ENCODE assay signal across 19 cellular contexts in genomic region chr14:72736791-72737559, GRCh38.
A peak's percentile ranks its signal among the peaks of the same experiment; 100 is the strongest.
DNase-seq lines count a peak whose midpoint lies in the region; ATAC-seq and TF ChIP-seq lines count a peak whose summit lies in the region.
"Had no signal": no experiment of that assay in that cellular context is flagged by ENCODE, and none has a peak within 500 bp of the region (broad histone marks: within the 10 kb centered on the region; RNA-seq: fewer than 3 reads in every experiment).

No MANE protein-coding gene starts in this region.

- H3K4me1 ChIP-seq in sigmoid colon = no peaks in the 10 kb centered on the region
- H3K4me1 ChIP-seq: HAP-1, right lobe of liver had no signal

- no peak for TF ChIP-seq CTCF in glutamatergic neuron (IDR thresholded peaks at IDR 0.05; ENCODE audit: partially characterized antibody, unreplicated experiment)
- TF ChIP-seq CTCF in sigmoid colon (IDR thresholded peaks at IDR 0.05) = no peak

- peaks cover 5% of the 10 kb centered on the region for H3K9me3 Mint-ChIP-seq in glutamatergic neuron (ENCODE audit: unreplicated experiment)
- no peaks in the 10 kb centered on the region for H3K9me3 Mint-ChIP-seq in activated T-helper 17 cell treated with anti-CD3 and anti-CD28 coated beads, Interleukin-2, amount 50 U/mL, for 72 hours
- H3K9me3 Mint-ChIP-seq: activated CD4-positive, alpha-beta memory T cell treated with anti-CD3 and anti-CD28 coated beads for 36 hours; activated T-helper 1 cell treated with anti-CD3 and anti-CD28 coated beads, Interleukin-12 subunit alpha, Interleukin-12 subunit beta, Interleukin-2, Interleukin-4 antibody, amounts not matched to agents 30 ng/mL and 10 ng/mL and 1 ng/mL, durations not matched to agents 14 hours and 24 hours and 36 hours had no signal

- H3K27me3 ChIP-seq in sigmoid colon = no peaks in the 10 kb centered on the region
- H3K27me3 ChIP-seq: right lobe of liver had no signal

- ATAC-seq in activated T-helper 17 cell treated with anti-CD3 and anti-CD28 coated beads, Interleukin-2, amount 50 U/mL, for 72 hours (replicated peaks) = no peak

- H3K27ac ChIP-seq in SK-N-MC = no peak overlapping the region
- no peak overlapping the region for H3K27ac ChIP-seq in sigmoid colon
- H3K27ac ChIP-seq: neutrophil, right lobe of liver, VCaP had no signal

- 84 to 86% methylated on average over 14 of the region's 14 CpGs for WGBS in sigmoid colon, 2 donors

- intact Hi-C loops in sigmoid colon (cut with DNase I) = no loop called here

- no peak overlapping the region for H3K9ac ChIP-seq in SK-N-MC (ENCODE audit: insufficient read length)

- H3K27ac Mint-ChIP-seq in glutamatergic neuron (ENCODE audit: unreplicated experiment) = no peak overlapping the region
- no peak overlapping the region for H3K27ac Mint-ChIP-seq in activated T-helper 17 cell treated with anti-CD3 and anti-CD28 coated beads, Interleukin-2, amount 50 U/mL, for 72 hours
- H3K27ac Mint-ChIP-seq: activated CD4-positive, alpha-beta memory T cell treated with anti-CD3 and anti-CD28 coated beads for 36 hours; activated T-helper 1 cell treated with anti-CD3 and anti-CD28 coated beads, Interleukin-12 subunit alpha, Interleukin-12 subunit beta, Interleukin-2, Interleukin-4 antibody, amounts not matched to agents 30 ng/mL and 10 ng/mL and 1 ng/mL, durations not matched to agents 14 hours and 24 hours and 36 hours had no signal

- H3K36me3 Mint-ChIP-seq in glutamatergic neuron (ENCODE audit: unreplicated experiment) = peaks cover 12% of the 10 kb centered on the region
- no peaks in the 10 kb centered on the region for H3K36me3 Mint-ChIP-seq in activated T-helper 17 cell treated with anti-CD3 and anti-CD28 coated beads, Interleukin-2, amount 50 U/mL, for 72 hours (ENCODE audit: low read depth)
- H3K36me3 Mint-ChIP-seq: activated CD4-positive, alpha-beta memory T cell treated with anti-CD3 and anti-CD28 coated beads for 36 hours had no signal

- peak overlapping the region; percentile 45 for H3K4me3 Mint-ChIP-seq in glutamatergic neuron (ENCODE audit: unreplicated experiment)
- H3K4me3 Mint-ChIP-seq in activated T-helper 17 cell treated with anti-CD3 and anti-CD28 coated beads, Interleukin-2, amount 50 U/mL, for 72 hours = no peak overlapping the region
- H3K4me3 Mint-ChIP-seq: activated CD4-positive, alpha-beta memory T cell treated with anti-CD3 and anti-CD28 coated beads for 36 hours; activated T-helper 1 cell treated with anti-CD3 and anti-CD28 coated beads, Interleukin-12 subunit alpha, Interleukin-12 subunit beta, Interleukin-2, Interleukin-4 antibody, amounts not matched to agents 30 ng/mL and 10 ng/mL and 1 ng/mL, durations not matched to agents 14 hours and 24 hours and 36 hours had no signal

- H3K27me3 Mint-ChIP-seq in glutamatergic neuron (ENCODE audit: unreplicated experiment) = peaks cover 3% of the 10 kb centered on the region
- peaks cover 4% of the 10 kb centered on the region for H3K27me3 Mint-ChIP-seq in activated T-helper 17 cell treated with anti-CD3 and anti-CD28 coated beads, Interleukin-2, amount 50 U/mL, for 72 hours
- H3K27me3 Mint-ChIP-seq: activated CD4-positive, alpha-beta memory T cell treated with anti-CD3 and anti-CD28 coated beads for 36 hours had no signal

- H3K9me3 ChIP-seq in SK-N-MC (ENCODE audit: low read depth, low read length) (no peaks in the 10 kb centered on the region), sigmoid colon (no peaks in the 10 kb centered on the region)
- H3K9me3 ChIP-seq: HAP-1, neutrophil, right lobe of liver had no signal

- TF ChIP-seq EP300 in sigmoid colon (IDR thresholded peaks at IDR 0.05) = no peak

- H3K4me3 ChIP-seq in SK-N-MC (peak overlapping the region; percentile 44), sigmoid colon (no peak overlapping the region)
- H3K4me3 ChIP-seq: HAP-1, right lobe of liver had no signal

- no peaks in the 10 kb centered on the region for H3K36me3 ChIP-seq in SK-N-MC (ENCODE audit: insufficient read depth, low read length)
- no peaks in the 10 kb centered on the region for H3K36me3 ChIP-seq in sigmoid colon
- H3K36me3 ChIP-seq: HAP-1, neutrophil, right lobe of liver had no signal

- peaks cover 14% of the 10 kb centered on the region for H3K4me1 Mint-ChIP-seq in glutamatergic neuron (ENCODE audit: low read depth, unreplicated experiment)
- no peaks in the 10 kb centered on the region for H3K4me1 Mint-ChIP-seq in activated T-helper 17 cell treated with anti-CD3 and anti-CD28 coated beads, Interleukin-2, amount 50 U/mL, for 72 hours

- DNase-seq in AG08395 (ENCODE audit: low spot score) (peak; percentile 64), GM04504 (ENCODE audit: low read depth) (peak; percentile 70), SK-N-MC (ENCODE audit: low read depth, low spot score) (peak; percentile 10), glutamatergic neuron (no peak), mucosa of gallbladder (ENCODE audit: low spot score) (no peak), sigmoid colon (no peak)
- DNase-seq in activated CD4-positive, alpha-beta T cell treated with anti-CD3 and anti-CD28 coated beads for 1 hour = no peak
- DNase-seq: activated CD4-positive, alpha-beta memory T cell treated with anti-CD3 and anti-CD28 coated beads for 36 hours; mammary epithelial cell; NCI-H1436 treated with DMSO at 0.1 percent for 48 hours; NCI-H510A treated with DMSO at 0.1 percent for 48 hours; stimulated activated CD4-positive, alpha-beta T cell treated with anti-CD3 and anti-CD28 coated beads, Interleukin-1b, Interleukin-23, amount 100 ng/mL, for 48 hours; SW 1271 had no signal

- TF ChIP-seq POLR2A in sigmoid colon (IDR thresholded peaks at IDR 0.05) = no peak

Comparison
In these comparisons a context has a peak if more than half of its experiments do, and no peak if none do; other contexts are left out.
1. DNase-seq: peak in AG08395 (single experiment), GM04504 (single experiment) and SK-N-MC (single experiment); none in glutamatergic neuron (single experiment), mucosa of gallbladder (single experiment), sigmoid colon (single experiment) and activated CD4-positive, alpha-beta T cell treated with anti-CD3 and anti-CD28 coated beads for 1 hour (single experiment).